ENCODE assay signal across 8 cellular contexts in genomic region chrX:48695925-48696300, GRCh38. TPM values are rescaled to one million over a fixed set of nuclear protein-coding genes. Genes with fewer than 3 reads are reported as not detected.
DNase-seq lines count a peak whose midpoint lies in the region; ATAC-seq, FAIRE-seq and TF ChIP-seq lines count a peak whose summit lies in the region.

No MANE protein-coding gene starts in this region.

- peaks cover 18% of the 10 kb centered on the region for H3K4me1 ChIP-seq in ACC112 (ENCODE audit: control insufficient read depth, insufficient read depth, low read length, unreplicated experiment)
- H3K4me1 ChIP-seq in GM23338 (ENCODE audit: insufficient read depth), result peaks cover 8% of the 10 kb centered on the region; the same call in 1 of the 2 replicates
- H3K4me1 ChIP-seq in right atrium auricular region, result peaks cover 0 to 7% of the 10 kb centered on the region in 2 donors
- peaks cover 0 to 5% of the 10 kb centered on the region in 2 donors for H3K4me1 ChIP-seq in small intestine (ENCODE audit: control insufficient read depth in 2 of 2, insufficient read depth in 1 of 2, low read depth in 1 of 2, low read length in 1 of 2)

- 6 to 46% (median 13%) methylated on average over 8 of the region's 8 CpGs for WGBS in small intestine, 3 donors

- H3K9me3 Mint-ChIP-seq in GM23338, result no peaks in the 10 kb centered on the region; the same call in 2 of the 3 replicates
- no peaks in the 10 kb centered on the region for H3K9me3 Mint-ChIP-seq in activated CD4-positive, alpha-beta memory T cell treated with anti-CD3 and anti-CD28 coated beads for 36 hours

- H3K27me3 Mint-ChIP-seq in GM23338 (ENCODE audit: insufficient read depth, low read depth, poor library complexity), result peaks cover 5% of the 10 kb centered on the region
- no peaks in the 10 kb centered on the region for H3K27me3 Mint-ChIP-seq in activated CD4-positive, alpha-beta memory T cell treated with anti-CD3 and anti-CD28 coated beads for 36 hours

- no peaks in the 10 kb centered on the region for H4K20me1 ChIP-seq in GM23338 (replicated peaks; ENCODE audit: insufficient read depth)

- H3K27me3 ChIP-seq in ACC112 (ENCODE audit: insufficient read depth, low read length) (no peaks in the 10 kb centered on the region), GM23338 (ENCODE audit: insufficient read depth) (no peaks in the 10 kb centered on the region), right atrium auricular region (no peaks in the 10 kb centered on the region), small intestine (ENCODE audit: control insufficient read depth in 2 of 2, insufficient read depth in 2 of 2, low read length in 2 of 2) (no peaks in the 10 kb centered on the region)

- H3K4me2 ChIP-seq in GM23338, result peak overlapping the region; percentile 82

- peak overlapping the region; percentile 51; the same call in 1 of the 2 replicates for H3K27ac ChIP-seq in ACC112 (ENCODE audit: low read depth, low read length)
- no peak overlapping the region for H3K27ac ChIP-seq in GM23338 (ENCODE audit: low read depth)
- peak overlapping the region; percentile 89 to 90 for H3K27ac ChIP-seq in right atrium auricular region
- H3K27ac ChIP-seq in small intestine (ENCODE audit: low read depth in 1 of 2, low read length in 1 of 2), result peak overlapping the region; percentile 60 to 94

- peaks cover 39% of the 10 kb centered on the region for H3K4me1 Mint-ChIP-seq in GM23338
- peaks cover 24% of the 10 kb centered on the region for H3K4me1 Mint-ChIP-seq in activated CD4-positive, alpha-beta memory T cell treated with anti-CD3 and anti-CD28 coated beads for 36 hours (ENCODE audit: low read depth)

- H3K79me2 ChIP-seq in ACC112 (ENCODE audit: control insufficient read depth, insufficient read depth, low read length, unreplicated experiment), result peaks cover 21% of the 10 kb centered on the region
- peaks cover 9% of the 10 kb centered on the region for H3K79me2 ChIP-seq in GM23338 (replicated peaks; ENCODE audit: insufficient read depth)

- H3K9me3 ChIP-seq in right atrium auricular region (no peaks in the 10 kb centered on the region), small intestine (ENCODE audit: control insufficient read depth, low read depth) (no peaks in the 10 kb centered on the region)

- H2AFZ ChIP-seq in ACC112 (ENCODE audit: low read length, unreplicated experiment) (peak overlapping the region; percentile 69), GM23338 (no peak overlapping the region)

- intact Hi-C loops in activated CD4-positive, alpha-beta memory T cell treated with anti-CD3 and anti-CD28 coated beads for 36 hours (cut with micrococcal nuclease), result loop anchor here (1.0 to 2.0 kb wide), 4 partner anchors 13 to 106 kb away; partner anchors contain the start of genes HDAC6 and WAS

- DNase-seq in GM23338 (ENCODE audit: low spot score), result no peak
- DNase-seq in activated CD4-positive, alpha-beta memory T cell treated with anti-CD3 and anti-CD28 coated beads for 36 hours, result no peak
- no peak for DNase-seq in right atrium auricular region (ENCODE audit: low spot score)
- DNase-seq in small intestine, result no peak
- DNase-seq in CD1c-positive myeloid dendritic cell (ENCODE audit: extremely low spot score), result no peak
- no peak for DNase-seq in stimulated activated CD4-positive, alpha-beta T cell treated with anti-CD3 and anti-CD28 coated beads, Interleukin-4, amount 100 ng/mL, for 1 hour
- DNase-seq in NCI-H2196 (lab: John Stamatoyannopoulos, UW; ENCODE audit: unreplicated experiment), result no peak

- no peaks in the 10 kb centered on the region for H3K36me3 ChIP-seq in ACC112 (ENCODE audit: insufficient read depth, low read length)
- no peaks in the 10 kb centered on the region for H3K36me3 ChIP-seq in GM23338 (ENCODE audit: insufficient read depth)
- H3K36me3 ChIP-seq in right atrium auricular region, result peaks cover 6% of the 10 kb centered on the region
- peaks cover 0 to 2% of the 10 kb centered on the region in 2 donors for H3K36me3 ChIP-seq in small intestine (ENCODE audit: control insufficient read depth in 2 of 2, insufficient read depth in 2 of 2, low read length in 2 of 2)

- H3K4me3 Mint-ChIP-seq in GM23338, result peak overlapping the region; percentile 91
- H3K4me3 Mint-ChIP-seq in activated CD4-positive, alpha-beta memory T cell treated with anti-CD3 and anti-CD28 coated beads for 36 hours, result peak overlapping the region; percentile 84

- CTCF ChIA-PET in activated CD4-positive, alpha-beta memory T cell treated with anti-CD3 and anti-CD28 coated beads for 36 hours (lab: Charles Lee), result interaction anchor here (1.1 kb wide), 1 partner anchor 33 kb away, joined by 3 read pairs; no protein-coding TSS in a partner anchor

- no peak for ATAC-seq in GM23338

- no peaks in the 10 kb centered on the region for H3K9me2 ChIP-seq in GM23338 (ENCODE audit: insufficient read depth)

- H3K36me3 Mint-ChIP-seq in GM23338 (ENCODE audit: low read depth), result peaks cover 19% of the 10 kb centered on the region
- peaks cover 22% of the 10 kb centered on the region for H3K36me3 Mint-ChIP-seq in activated CD4-positive, alpha-beta memory T cell treated with anti-CD3 and anti-CD28 coated beads for 36 hours

- peak overlapping the region; percentile 77; the same call in 1 of the 2 replicates for H3K27ac Mint-ChIP-seq in GM23338
- H3K27ac Mint-ChIP-seq in activated CD4-positive, alpha-beta memory T cell treated with anti-CD3 and anti-CD28 coated beads for 36 hours, result peak overlapping the region; percentile 92

- POLR2A ChIA-PET in activated CD4-positive, alpha-beta memory T cell treated with anti-CD3 and anti-CD28 coated beads for 36 hours (lab: Charles Lee), result interaction anchor here (0.8 to 2.8 kb wide), 6 partner anchors 11 to 202 kb away, joined by 3 to 16 read pairs (median 4); partner anchors contain the start of genes HDAC6, PQBP1, TIMM17B and WAS

- TF ChIP-seq CTCF in GM23338 (conservative IDR thresholded peaks at IDR 0.05; ENCODE audit: low read depth in 2 of 2), result no peak
- no peak for TF ChIP-seq CTCF in right atrium auricular region (IDR thresholded peaks at IDR 0.05)

- peak overlapping the region; percentile 88 for H3K4me3 ChIP-seq in ACC112 (ENCODE audit: low read depth, low read length)
- peak overlapping the region; percentile 67 for H3K4me3 ChIP-seq in GM23338
- H3K4me3 ChIP-seq in right atrium auricular region, result peak overlapping the region; percentile 28 to 64
- peak overlapping the region; percentile 20 to 34 for H3K4me3 ChIP-seq in small intestine (ENCODE audit: low read depth in 1 of 2, low read length in 2 of 2)

- FAIRE-seq in small intestine (lab: Jason Lieb, UNC), result no peak

- no peaks in the 10 kb centered on the region for H3F3A ChIP-seq in GM23338 (replicated peaks; ENCODE audit: low read depth)

TF ChIP-seq in GM23338, 12 proteins besides CTCF, POLR2A, EP300 and RAD21 (continues in another document):
- TF ChIP-seq ETS1 (IDR thresholded peaks at IDR 0.05), result no peak
- no peak for TF ChIP-seq STAT1 (IDR thresholded peaks at IDR 0.05; ENCODE audit: unreplicated experiment)
- TF ChIP-seq REST (IDR thresholded peaks at IDR 0.05; ENCODE audit: unreplicated experiment), result no peak
- TF ChIP-seq EZH2phosphoT487 (IDR thresholded peaks at IDR 0.05; ENCODE audit: unreplicated experiment), result no peak
- TF ChIP-seq ZNF331 (CRISPR knock-in tag; IDR thresholded peaks at IDR 0.05; ENCODE audit: low read depth), result no peak

RNA-seq across cellular contexts. Expression of gene SUV39H1, which starts 0.6 kb away (rescaled TPM):
- total RNA-seq in GM23338 (2014; rRNA removed; shearing (Covaris generic)), result 14.1 and 15.2 TPM in 2 replicates
- polyA plus RNA-seq in GM23338 (2016; fragmentation: Nextera tagmentation; extraction: Ambion mirVana) (9.0 and 9.5 TPM in 2 replicates), small intestine (1 to 10 TPM; 2.2 to 8.5 (median 4.1) TPM)
- total RNA-seq in activated CD4-positive, alpha-beta memory T cell treated with anti-CD3 and anti-CD28 coated beads for 36 hours, result 10 to 100 TPM; 32.3 to 35.6 TPM
- 1 to 10 TPM; 3.8 to 8.0 TPM for total RNA-seq in right atrium auricular region

RNA-seq across cellular contexts. Expression of gene WAS, which starts 12.3 kb away (rescaled TPM):
- 0.12 and 0.56 TPM in 2 replicates for total RNA-seq in GM23338 (2014; rRNA removed; shearing (Covaris generic))
- polyA plus RNA-seq in GM23338 (2016; fragmentation: Nextera tagmentation; extraction: Ambion mirVana) (0.12 and 0.32 TPM in 2 replicates), small intestine (1 to 10 TPM; 1.1 to 4.9 (median 4.7) TPM)
- total RNA-seq in activated CD4-positive, alpha-beta memory T cell treated with anti-CD3 and anti-CD28 coated beads for 36 hours, result 10 to 100 TPM; 95.2 to 99.6 TPM
- 1 to 10 TPM; 3.0 to 4.5 TPM for total RNA-seq in right atrium auricular region

Comparison
In these comparisons a context has a peak if more than half of its experiments do, and no peak if none do; other contexts are left out.
1. H3K4me3 ChIP-seq: peak in every context shown above with its lines; median percentile 88 in ACC112; 67 in GM23338; 46 in right atrium auricular region; 27 in small intestine.
2. RNA of gene WAS, which starts 12.3 kb away (total RNA-seq): 95.2 to 99.6 TPM in activated CD4-positive, alpha-beta memory T cell treated with anti-CD3 and anti-CD28 coated beads for 36 hours; 3.0 to 4.5 TPM in right atrium auricular region and 0.12 to 0.56 TPM in GM23338; every median in the first group is over 10 times any median in the second.